8 cellular contexts compared by ENCODE assay signal in the genomic region with DNA sequence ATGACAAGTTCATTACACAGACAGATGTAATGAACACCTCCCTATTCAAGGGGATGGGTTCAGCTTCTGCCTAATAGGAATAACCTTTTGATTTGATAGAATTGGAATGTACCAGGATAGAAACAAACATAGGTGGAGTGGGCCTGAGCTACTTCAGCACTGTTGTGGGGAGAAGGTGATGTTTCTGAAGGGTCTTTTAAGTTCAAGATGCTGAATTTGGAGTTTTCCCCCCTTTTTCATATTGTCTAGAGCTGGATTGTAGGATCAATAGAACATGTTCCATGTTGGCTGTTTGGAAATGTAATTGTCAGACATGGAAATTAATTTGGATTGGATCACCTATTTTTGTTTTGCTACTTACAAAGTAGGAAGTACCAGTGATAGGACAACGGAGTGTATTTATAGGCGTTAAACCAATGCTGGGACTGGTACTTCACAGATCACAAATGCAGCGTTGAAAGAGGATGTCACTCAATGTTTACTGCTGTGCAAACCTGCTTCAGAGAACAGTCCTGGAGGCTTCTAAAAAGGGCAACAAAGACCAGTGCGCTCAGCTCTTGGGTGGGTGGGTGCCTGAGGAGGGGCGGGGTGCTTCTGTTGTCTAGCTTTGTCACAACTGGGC. TPM values are rescaled to one million over a fixed set of nuclear protein-coding genes. Genes with fewer than 3 reads are reported as not detected.
DNase-seq lines count a peak whose midpoint lies in the region; ATAC-seq and TF ChIP-seq lines count a peak whose summit lies in the region.

No MANE protein-coding gene starts in this region.

- no peak overlapping the region for H3K27ac Mint-ChIP-seq in activated naive CD8-positive, alpha-beta T cell treated with anti-CD3 and anti-CD28 coated beads for 36 hours

- DNase-seq in left ventricle myocardium inferior (no peak), Right ventricle myocardium superior (no peak), left lung (no peak), globus pallidus (ENCODE audit: low spot score) (no peak)
- no peak for DNase-seq in activated naive CD8-positive, alpha-beta T cell treated with anti-CD3 and anti-CD28 coated beads for 36 hours
- DNase-seq in activated CD4-positive, CD25-positive, alpha-beta regulatory T cell treated with anti-CD3 and anti-CD28 coated beads, Interleukin-2, amount 50 U/mL, for 72 hours, result no peak

- intact Hi-C loops in left ventricle myocardium inferior (cut with micrococcal nuclease), result loop anchor here (5.0 kb wide), 1 partner anchor 174 kb away; no protein-coding TSS in a partner anchor
- intact Hi-C loops in Right ventricle myocardium superior (cut with DNase I), result loop anchor here (10.0 kb wide), 1 partner anchor 276 kb away; no protein-coding TSS in a partner anchor
- intact Hi-C loops in left lung (cut with DNase I), result no loop called here

- TF ChIP-seq CTCF in left ventricle myocardium inferior (IDR thresholded peaks at IDR 0.05; ENCODE audit: borderline replicate concordance), result no peak
- TF ChIP-seq CTCF in left lung (IDR thresholded peaks at IDR 0.05), result no peak

- no peaks in the 10 kb centered on the region for H3K36me3 ChIP-seq in left ventricle myocardium inferior
- H3K36me3 ChIP-seq in left lung, result no peaks in the 10 kb centered on the region
- H3K36me3 ChIP-seq in urinary bladder (ENCODE audit: insufficient read depth), result no peaks in the 10 kb centered on the region

- peaks cover 13% of the 10 kb centered on the region for H3K4me1 Mint-ChIP-seq in activated naive CD8-positive, alpha-beta T cell treated with anti-CD3 and anti-CD28 coated beads for 36 hours

- peak overlapping the region; percentile 95 for H3K4me3 ChIP-seq in left ventricle myocardium inferior
- H3K4me3 ChIP-seq in left lung, result peak overlapping the region; percentile 78 to 86
- peak overlapping the region; percentile 80 for H3K4me3 ChIP-seq in urinary bladder (ENCODE audit: low read depth, low read length)

- ATAC-seq in Right ventricle myocardium superior (ENCODE audit: poor library complexity), result no peak
- no peak for ATAC-seq in left lung
- ATAC-seq in HG03097 (IDR thresholded peaks at IDR 0.05; ENCODE audit: low FRiP score, unreplicated experiment), result no peak

- peaks cover 77% of the 10 kb centered on the region for H3K4me1 ChIP-seq in left ventricle myocardium inferior
- H3K4me1 ChIP-seq in left lung, result peaks cover 4 to 41% of the 10 kb centered on the region in 2 donors
- peaks cover 3% of the 10 kb centered on the region for H3K4me1 ChIP-seq in urinary bladder (ENCODE audit: insufficient read depth)

- peaks cover 68% of the 10 kb centered on the region for H3K27me3 Mint-ChIP-seq in activated naive CD8-positive, alpha-beta T cell treated with anti-CD3 and anti-CD28 coated beads for 36 hours

- peak overlapping the region; percentile 82 for H3K4me3 Mint-ChIP-seq in activated naive CD8-positive, alpha-beta T cell treated with anti-CD3 and anti-CD28 coated beads for 36 hours

- no peaks in the 10 kb centered on the region for H3K9me3 Mint-ChIP-seq in activated naive CD8-positive, alpha-beta T cell treated with anti-CD3 and anti-CD28 coated beads for 36 hours

- no peaks in the 10 kb centered on the region for H3K9me3 ChIP-seq in left ventricle myocardium inferior (replicated peaks)
- no peaks in the 10 kb centered on the region for H3K9me3 ChIP-seq in left lung

- H3K27ac ChIP-seq in left ventricle myocardium inferior (replicated peaks) (peak overlapping the region; percentile 94), left lung (peak overlapping the region; percentile 71 to 85), urinary bladder (ENCODE audit: low read depth) (no peak overlapping the region)

- H3K36me3 Mint-ChIP-seq in activated naive CD8-positive, alpha-beta T cell treated with anti-CD3 and anti-CD28 coated beads for 36 hours, result no peaks in the 10 kb centered on the region

- 65% methylated on average over 5 of the region's 5 CpGs for WGBS in urinary bladder

- H3K27me3 ChIP-seq in left ventricle myocardium inferior (ENCODE audit: low read depth), result no peaks in the 10 kb centered on the region
- peaks cover 0 to 33% of the 10 kb centered on the region in 2 donors for H3K27me3 ChIP-seq in left lung

RNA-seq across cellular contexts. Expression of a gene that starts 2.0 kb away (rescaled TPM):
- total RNA-seq in left ventricle myocardium inferior, result 79.9 TPM
- total RNA-seq in Right ventricle myocardium superior, result 47.6 TPM
- 1 to 10 TPM; 2.7 to 4.1 TPM for total RNA-seq in activated naive CD8-positive, alpha-beta T cell treated with anti-CD3 and anti-CD28 coated beads for 36 hours
- total RNA-seq in left lung, result 10 to 100 TPM; 52.5 to 75.3 TPM
- 100 TPM for total RNA-seq in urinary bladder
- 67.3 TPM for polyA plus RNA-seq in urinary bladder

Comparison
In these comparisons a context has a peak if more than half of its experiments do, and no peak if none do; other contexts are left out.
1. intact Hi-C loops: an anchor here in left ventricle myocardium inferior (5.0 kb wide) and Right ventricle myocardium superior (10.0 kb wide); none called in left lung.